ENCODE assay signal across 1 cellular context in the genomic region with DNA sequence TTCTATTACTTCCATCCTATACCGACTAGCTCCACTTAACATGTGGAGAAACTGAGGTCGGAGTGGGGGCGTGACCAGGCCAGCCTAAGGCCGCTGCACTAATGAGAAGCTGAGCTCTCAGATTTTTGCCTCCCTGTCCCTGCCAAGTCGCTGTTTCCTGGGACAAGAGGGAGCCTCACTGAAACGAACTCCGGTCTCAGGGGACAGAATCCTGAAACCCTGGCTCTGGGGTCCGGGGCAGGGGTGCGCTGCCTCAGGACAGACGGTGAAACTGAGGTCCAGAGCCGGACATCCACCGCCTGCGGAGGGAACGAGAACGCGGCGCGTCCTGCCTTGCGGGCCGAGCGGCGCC.
TF ChIP-seq lines count a peak whose summit lies in the region.

No MANE protein-coding gene starts in this region.

TF ChIP-seq in HepG2, 621 proteins besides CTCF, POLR2A, EP300 and RAD21:
- TF ChIP-seq BORCS8-MEF2B (CRISPR knock-in tag; IDR thresholded peaks at IDR 0.05) (0 out of 2 replicates have a peak, but pooled peaks have one; percentile 48), KDM2A (CRISPR knock-in tag; IDR thresholded peaks at IDR 0.05; ENCODE audit: borderline replicate concordance, low read depth) (peak; percentile 10; the same call in 1 of the 2 replicates), YEATS4 (CRISPR knock-in tag; IDR thresholded peaks at IDR 0.05; ENCODE audit: borderline replicate concordance) (peak; percentile 33; the same call in 1 of the 2 replicates), TEAD3 (CRISPR knock-in tag; optimal IDR thresholded peaks at IDR 0.05; ENCODE audit: borderline replicate concordance) (no peak), ZNF256 (CRISPR knock-in tag; conservative IDR thresholded peaks at IDR 0.05) (no peak), SALL1 (CRISPR knock-in tag; IDR thresholded peaks at IDR 0.05) (0 out of 2 replicates have a peak, but pooled peaks have one; percentile 9), ZFX (CRISPR knock-in tag; IDR thresholded peaks at IDR 0.05; ENCODE audit: low read depth) (peak; percentile 2; the same call in 1 of the 2 replicates)
- TF ChIP-seq, protein P1, sequence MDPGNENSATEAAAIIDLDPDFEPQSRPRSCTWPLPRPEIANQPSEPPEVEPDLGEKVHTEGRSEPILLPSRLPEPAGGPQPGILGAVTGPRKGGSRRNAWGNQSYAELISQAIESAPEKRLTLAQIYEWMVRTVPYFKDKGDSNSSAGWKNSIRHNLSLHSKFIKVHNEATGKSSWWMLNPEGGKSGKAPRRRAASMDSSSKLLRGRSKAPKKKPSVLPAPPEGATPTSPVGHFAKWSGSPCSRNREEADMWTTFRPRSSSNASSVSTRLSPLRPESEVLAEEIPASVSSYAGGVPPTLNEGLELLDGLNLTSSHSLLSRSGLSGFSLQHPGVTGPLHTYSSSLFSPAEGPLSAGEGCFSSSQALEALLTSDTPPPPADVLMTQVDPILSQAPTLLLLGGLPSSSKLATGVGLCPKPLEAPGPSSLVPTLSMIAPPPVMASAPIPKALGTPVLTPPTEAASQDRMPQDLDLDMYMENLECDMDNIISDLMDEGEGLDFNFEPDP (CRISPR knock-in tag; conservative IDR thresholded peaks at IDR 0.05), result 0 out of 2 replicates have a peak, but pooled peaks have one; percentile 78
TF ChIP-seq in HepG2: peak in this region for 6.
